1 cellular context compared by ENCODE assay signal in the genomic region with DNA sequence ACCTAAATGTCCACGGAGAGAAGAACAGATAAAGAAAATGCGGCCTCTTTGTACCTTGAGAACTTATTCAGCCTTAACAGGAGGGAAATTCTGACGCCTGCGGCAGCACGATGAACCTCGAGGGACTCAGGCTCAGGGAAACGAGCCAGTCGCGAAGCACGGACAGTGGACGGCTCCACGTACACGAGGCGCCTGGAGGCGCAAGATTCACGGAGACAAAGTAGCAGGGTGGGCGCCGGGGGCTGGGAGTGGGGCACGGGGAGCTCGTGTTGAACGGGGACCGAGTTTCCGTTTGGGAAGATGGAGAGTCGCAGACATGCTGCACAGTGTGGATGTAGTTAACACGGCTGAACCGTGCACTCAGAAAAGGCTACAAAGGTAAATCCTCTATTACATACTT.
TF ChIP-seq lines count a peak whose summit lies in the region.

No MANE protein-coding gene starts in this region.

TF ChIP-seq in A549, 52 proteins besides CTCF, POLR2A, EP300 and RAD21 (continued from another document):
- TF ChIP-seq HOXA7 (CRISPR knock-in tag; IDR thresholded peaks at IDR 0.05), result no peak
